In the genomic region with DNA sequence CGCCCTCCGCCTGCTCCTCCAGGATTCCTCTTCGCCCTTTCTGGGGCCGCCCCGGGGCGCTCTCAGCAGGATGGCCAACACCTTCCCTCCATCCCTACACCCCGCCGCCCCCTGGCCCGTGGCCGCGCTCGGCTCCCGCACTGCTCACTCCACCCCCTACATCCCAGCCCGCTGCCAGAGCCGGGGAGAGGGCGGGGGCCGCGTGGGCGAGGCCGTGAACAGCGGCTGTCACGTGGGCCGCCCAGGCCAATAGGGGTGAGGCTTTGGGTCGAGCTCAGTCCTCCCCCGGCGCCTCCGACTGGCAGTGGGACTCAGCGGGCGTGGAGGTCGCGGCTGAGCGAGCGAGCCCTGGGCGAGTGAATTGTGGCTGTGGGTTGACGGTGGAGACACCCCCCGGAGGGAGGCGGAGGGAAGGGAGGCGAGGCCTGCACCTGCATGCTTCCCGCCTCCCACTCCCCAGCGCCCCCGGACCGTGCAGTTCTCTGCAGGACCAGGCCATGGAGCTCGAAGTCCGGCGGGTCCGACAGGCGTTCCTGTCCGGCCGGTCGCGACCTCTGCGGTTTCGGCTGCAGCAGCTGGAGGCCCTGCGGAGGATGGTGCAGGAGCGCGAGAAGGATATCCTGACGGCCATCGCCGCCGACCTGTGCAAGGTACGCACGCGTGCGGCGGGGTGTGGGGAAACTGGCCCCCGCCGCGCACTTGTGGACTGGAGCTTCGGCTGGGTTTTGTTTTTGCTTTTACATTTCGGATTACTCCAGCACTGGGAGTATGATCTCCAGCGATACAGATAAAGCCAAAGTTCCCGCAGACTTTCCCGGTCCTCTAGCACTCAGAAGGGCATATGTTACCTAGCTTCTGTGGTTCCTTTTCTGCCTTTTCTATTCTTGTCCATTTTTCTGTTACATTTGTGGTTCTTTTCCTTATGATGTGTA, we compare ENCODE assay signal across 8 cellular contexts. TPM values are rescaled to one million over a fixed set of nuclear protein-coding genes. Genes with fewer than 3 reads are reported as not detected.
DNase-seq lines count a peak whose midpoint lies in the region; ATAC-seq, FAIRE-seq and TF ChIP-seq lines count a peak whose summit lies in the region.

A gene (plus strand): TSS at position 277 of the 932 bp plus-strand sequence. CDS start 221 bp downstream, at position 498.

- H3K36me3 ChIP-seq in ascending aorta = peaks cover 7% of the 10 kb centered on the region in 2 donors
- peaks cover 8% of the 10 kb centered on the region for H3K36me3 ChIP-seq in right atrium auricular region
- H3K36me3 ChIP-seq in uterus = no peaks in the 10 kb centered on the region

- peaks cover 11 to 41% of the 10 kb centered on the region in 2 donors for H3K4me1 ChIP-seq in ascending aorta
- peaks cover 0 to 60% of the 10 kb centered on the region in 2 donors for H3K4me1 ChIP-seq in right atrium auricular region
- H3K4me1 ChIP-seq in uterus = peaks cover 16 to 18% of the 10 kb centered on the region in 2 donors

- peak; percentile 93 for ATAC-seq in HG02970 (IDR thresholded peaks at IDR 0.05; ENCODE audit: low FRiP score, unreplicated experiment)

- DNase-seq in GM18507 (ENCODE audit: extremely low spot score, insufficient read length, low read depth) (peak; percentile 96), NCI-H1930 (lab: John Stamatoyannopoulos, UW) (peak; percentile 86 to 92), T-helper 22 cell (ENCODE audit: low read depth) (peak; percentile 92), ascending aorta (ENCODE audit: low spot score in 2 of 2) (peak; percentile 94 to 99), right atrium auricular region (ENCODE audit: low spot score) (peak; percentile 98), pulmonary artery endothelial cell (ENCODE audit: low read depth, low spot score) (peak; percentile 67), uterus (peak; percentile 97 to 98)

- TF ChIP-seq CTCF in ascending aorta (IDR thresholded peaks at IDR 0.05) (peak in 2 of 3 experiments; percentile 27 to 28), right atrium auricular region (IDR thresholded peaks at IDR 0.05) (peak in 1 of 2 donors; percentile 54), uterus (IDR thresholded peaks at IDR 0.05) (peak in 3 of 4 experiments; percentile 9 to 37 (median 14))

- TF ChIP-seq POLR2A in uterus (IDR thresholded peaks at IDR 0.05) = peak; percentile 91 to 98

- H3K27me3 ChIP-seq in ascending aorta (no peaks in the 10 kb centered on the region), right atrium auricular region (no peaks in the 10 kb centered on the region), uterus (no peaks in the 10 kb centered on the region)

- FAIRE-seq in GM18507 (lab: Jason Lieb, UNC) = peak; percentile 88

- H3K27ac ChIP-seq in ascending aorta = peak within 1 kb of the TSS; percentile 97 to 99
- peak within 1 kb of the TSS; percentile 96 to 97 for H3K27ac ChIP-seq in right atrium auricular region
- peak within 1 kb of the TSS; percentile 98 to 99 for H3K27ac ChIP-seq in uterus

- H3K4me3 ChIP-seq in ascending aorta (peak within 1 kb of the TSS; percentile 75 to 85), right atrium auricular region (peak within 1 kb of the TSS; percentile 77 to 85), uterus (peak within 1 kb of the TSS; percentile 67 to 81)

- H3K9me3 ChIP-seq in ascending aorta = no peaks in the 10 kb centered on the region
- no peaks in the 10 kb centered on the region for H3K9me3 ChIP-seq in right atrium auricular region
- H3K9me3 ChIP-seq in uterus = no peaks in the 10 kb centered on the region

- intact Hi-C loops in ascending aorta (cut with DNase I) = loop anchor here (1.0 to 5.0 kb wide), 5 partner anchors 71 to 286 kb away; a partner anchor contains a TSS
- intact Hi-C loops in uterus (cut with DNase I; ENCODE audit: low total_unique reads) = no loop called here

RNA-seq across cellular contexts. Expression of the gene that starts here (rescaled TPM):
- total RNA-seq in ascending aorta = 189 TPM
- total RNA-seq in right atrium auricular region = 10 to 100 TPM; 45.8 to 52.3 TPM
- 62.9 and 83.8 TPM in 2 replicates for total RNA-seq in pulmonary artery endothelial cell
- 100 to 1,000 TPM in 1 of 4 donors, 10 to 100 TPM in 3; 19.0 to 166 (median 82.5) TPM for total RNA-seq in uterus

Comparison
In these comparisons a context has a peak if more than half of its experiments do, and no peak if none do; other contexts are left out.
1. Peak in every context shown above with its lines: DNase-seq, ATAC-seq, H3K4me3 ChIP-seq and H3K27ac ChIP-seq.